ENCODE assay signal across 1 cellular context in genomic region chr16:378113-378820, GRCh38.
TF ChIP-seq lines count a peak whose summit lies in the region.

No MANE protein-coding gene starts in this region.

TF ChIP-seq in HEK293, 187 proteins besides CTCF, POLR2A, EP300 and RAD21:
- TF ChIP-seq EGR2 (tag by site-specific recombination; IDR thresholded peaks at IDR 0.05; ENCODE audit: low read depth) (peak; percentile 60; the same call in 1 of the 2 replicates), HIC1 (tag by site-specific recombination; IDR thresholded peaks at IDR 0.05) (peak; percentile 47; the same call in 1 of the 2 replicates), ZFHX2 (tag by site-specific recombination; conservative IDR thresholded peaks at IDR 0.05) (peak; percentile 59)
